1 cellular context compared by ENCODE assay signal in genomic region chr9:77830618-77831285, GRCh38.
TF ChIP-seq lines count a peak whose summit lies in the region.

No MANE protein-coding gene starts in this region.

TF ChIP-seq in GM12878, 131 proteins besides CTCF, POLR2A, EP300 and RAD21 (continued from another document):
- 0 out of 2 replicates have a peak, but pooled peaks have one; percentile 12 for TF ChIP-seq RAD51 (IDR thresholded peaks at IDR 0.05)
TF ChIP-seq in GM12878: peak in this region for 15.
